In the genomic region with DNA sequence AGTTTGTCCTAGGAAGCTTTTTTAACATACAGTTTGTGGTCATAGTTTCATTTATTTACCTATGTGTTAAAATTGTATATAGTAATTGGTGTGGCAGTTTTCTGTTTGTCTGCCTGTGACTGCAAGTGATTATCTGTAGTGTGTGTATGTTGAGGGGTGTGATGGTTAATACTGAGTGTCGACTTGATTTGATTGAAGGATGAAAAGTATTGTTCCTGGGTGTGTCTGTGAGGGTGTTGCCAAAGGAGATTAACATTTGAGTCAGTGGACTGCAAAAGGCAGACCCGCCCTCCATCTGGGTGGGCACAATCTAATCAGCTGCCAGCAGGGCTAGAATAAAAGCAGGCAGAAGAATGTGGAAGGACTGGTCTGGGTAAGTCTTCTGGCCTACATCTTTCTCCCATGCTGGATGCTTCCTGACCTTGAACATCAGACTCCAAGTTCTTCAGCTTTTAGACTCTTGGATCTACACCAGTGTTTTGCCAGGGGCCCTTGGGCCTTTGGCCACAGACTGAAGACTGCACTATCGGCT, we compare ENCODE assay signal across 22 cellular contexts.
DNase-seq lines count a peak whose midpoint lies in the region; TF ChIP-seq lines count a peak whose summit lies in the region.
"Had no signal": no experiment of that assay in that cellular context is flagged by ENCODE, and none has a peak within 500 bp of the region (broad histone marks: within the 10 kb centered on the region; RNA-seq: fewer than 3 reads in every experiment).

No MANE protein-coding gene starts in this region.

- H3K9ac ChIP-seq in colonic mucosa (ENCODE audit: low read depth in 2 of 2, low read length in 2 of 2) = no peak overlapping the region
- H3K9ac ChIP-seq: GM23248, KMS-11 had no signal

- H3K4me1 ChIP-seq in PC-9 (replicated peaks; ENCODE audit: insufficient read depth) (peaks cover 13% of the 10 kb centered on the region), colonic mucosa (no peaks in the 10 kb centered on the region)
- H3K4me1 ChIP-seq: BE2C, SJSA1 had no signal

- CTCF ChIA-PET in PC-9 (lab: Charles Lee) = interaction anchor here (0.7 kb wide), 1 partner anchor 675 kb away, joined by 3 read pairs; no protein-coding TSS in a partner anchor

- H3K4me3 ChIP-seq in PC-9 = no peak overlapping the region
- no peak overlapping the region for H3K4me3 ChIP-seq in retinal pigment epithelial cell (ENCODE audit: low read length)
- H3K4me3 ChIP-seq in colonic mucosa = no peak overlapping the region
- H3K4me3 ChIP-seq: GM12878, GM23248, SJSA1 had no signal

- no peaks in the 10 kb centered on the region for H4K20me1 ChIP-seq in PC-9 (ENCODE audit: insufficient read depth)

- H3K27ac ChIP-seq in PC-9 (no peak overlapping the region), colonic mucosa (no peak overlapping the region)
- H3K27ac ChIP-seq: GM23248, HL-60, KMS-11, SJSA1 had no signal

- no peaks in the 10 kb centered on the region for H3K36me3 ChIP-seq in PC-9 (ENCODE audit: low read depth)
- no peaks in the 10 kb centered on the region for H3K36me3 ChIP-seq in colonic mucosa
- H3K36me3 ChIP-seq: BE2C, SJSA1 had no signal

- POLR2A ChIA-PET in PC-9 (lab: Charles Lee; ENCODE audit: unreplicated experiment) = interaction anchor here (0.6 kb wide), 1 partner anchor 889 kb away, joined by 7 read pairs; no protein-coding TSS in a partner anchor

- intact Hi-C loops in PC-9 (cut with micrococcal nuclease; ENCODE audit: unreplicated experiment) (no loop called here), colonic mucosa (cut with DNase I) (no loop called here)

- H3K4me2 ChIP-seq in PC-9 = 0 out of 2 replicates have a peak overlapping the region, but pooled peaks have one; percentile 37
- H3K4me2 ChIP-seq: KMS-11 had no signal

- H3K9me3 ChIP-seq in PC-9 (ENCODE audit: insufficient read depth, low read depth) (no peaks in the 10 kb centered on the region), colonic mucosa (no peaks in the 10 kb centered on the region)
- H3K9me3 ChIP-seq: BE2C, SJSA1 had no signal

- H3K9me2 ChIP-seq in PC-9 (ENCODE audit: insufficient read depth) = no peaks in the 10 kb centered on the region

- TF ChIP-seq CTCF in PC-9 (conservative IDR thresholded peaks at IDR 0.05) (no peak), retinal pigment epithelial cell (conservative IDR thresholded peaks at IDR 0.05; ENCODE audit: low read depth, low read length) (no peak), colonic mucosa (IDR thresholded peaks at IDR 0.05) (no peak)

- no peaks in the 10 kb centered on the region for H3K27me3 ChIP-seq in PC-9 (ENCODE audit: insufficient read depth, low read depth)
- H3K27me3 ChIP-seq in colonic mucosa = no peaks in the 10 kb centered on the region
- H3K27me3 ChIP-seq: SJSA1 had no signal

- BruUV-seq in PC-9 (replicated peaks; lab: Mats Ljungman, UMichigan) = no TSS peak

- H3K79me2 ChIP-seq in PC-9 (ENCODE audit: low read depth) = no peaks in the 10 kb centered on the region

- H3F3A ChIP-seq in PC-9 (ENCODE audit: insufficient read depth, low read depth) = no peaks in the 10 kb centered on the region

- DNase-seq in HT-29 (ENCODE audit: low spot score) = peak; percentile 18
- peak; percentile 36 to 48 for DNase-seq in PC-9
- peak; percentile 56 for DNase-seq in islet precursor cell
- peak; percentile 17 for DNase-seq in retinal pigment epithelial cell (ENCODE audit: low read depth)
- no peak for DNase-seq in DMS153 (lab: John Stamatoyannopoulos, UW)
- DNase-seq in NCI-H526 (lab: John Stamatoyannopoulos, UW) = no peak
- DNase-seq in colonic mucosa = no peak
- DNase-seq: BE2C; DMS79 treated with DMSO at 0.1 percent for 48 hours; GM23248; H9; NCI-H1092 treated with DMSO at 0.1 percent for 48 hours; NCI-H146; NCI-H2029; NCI-H2227 treated with DMSO at 0.1 percent for 48 hours; NCI-H510A; NCI-H748 treated with DMSO at 0.1 percent for 48 hours; NK-92 treated with Interleukin-12 subunit alpha and Interleukin-12 subunit beta, amount 100 ng/mL, for 24 hours had no signal

- no peak overlapping the region for H2AFZ ChIP-seq in PC-9
- H2AFZ ChIP-seq: GM23248 had no signal

Comparison
In these comparisons a context has a peak if more than half of its experiments do, and no peak if none do; other contexts are left out.
1. DNase-seq: peak in HT-29 (single experiment), PC-9 (2 of 2), islet precursor cell (single experiment) and retinal pigment epithelial cell (single experiment); none in DMS153 (single experiment), NCI-H526 (0 of 2) and colonic mucosa (single experiment).